In genomic region chr10:103912759-103913158, GRCh38 we compare ENCODE assay signal across 14 cellular contexts.
DNase-seq lines count a peak whose midpoint lies in the region; ATAC-seq and TF ChIP-seq lines count a peak whose summit lies in the region.
"Had no signal": no experiment of that assay in that cellular context is flagged by ENCODE, and none has a peak within 500 bp of the region (broad histone marks: within the 10 kb centered on the region; RNA-seq: fewer than 3 reads in every experiment).

No MANE protein-coding gene starts in this region.

- H3K9ac ChIP-seq in Loucy (ENCODE audit: low read depth, low read length, poor library complexity, severe bottlenecking), result peak overlapping the region; percentile 17

- peak overlapping the region; percentile 94 for H3K27ac ChIP-seq in neutrophil
- H3K27ac ChIP-seq: 22Rv1, C4-2B, cardiac muscle cell had no signal

- H3K4me1 ChIP-seq in Loucy (ENCODE audit: insufficient read depth, low read length, poor library complexity, severe bottlenecking) (peaks cover 74% of the 10 kb centered on the region), neutrophil (ENCODE audit: control insufficient read depth in 1 of 2, insufficient read depth in 1 of 2, low read depth in 1 of 2, low read length in 1 of 2) (peaks cover 86 to 87% of the 10 kb centered on the region in 2 experiments)

- H3K36me3 Mint-ChIP-seq in T-helper 1 cell treated with Interleukin-12 subunit alpha and Interleukin-12 subunit beta and Interleukin-4 antibody, amounts not matched to agents 30 μg/mL and 1 μg/mL, for 36 hours (ENCODE audit: low read depth), result peaks cover 44% of the 10 kb centered on the region
- H3K36me3 Mint-ChIP-seq in central memory CD8-positive, alpha-beta T cell (ENCODE audit: insufficient read depth), result peaks cover 9% of the 10 kb centered on the region

- peak overlapping the region; percentile 26 for H3K4me2 ChIP-seq in Loucy (ENCODE audit: low read depth, low read length, poor library complexity, severe bottlenecking)

- no peaks in the 10 kb centered on the region for H3K27me3 Mint-ChIP-seq in T-helper 1 cell treated with Interleukin-12 subunit alpha and Interleukin-12 subunit beta and Interleukin-4 antibody, amounts not matched to agents 30 μg/mL and 1 μg/mL, for 36 hours (ENCODE audit: low read depth)
- no peaks in the 10 kb centered on the region for H3K27me3 Mint-ChIP-seq in central memory CD8-positive, alpha-beta T cell

- H3K9me3 ChIP-seq in Loucy (ENCODE audit: insufficient read depth, low read depth, low read length), result peaks cover 10% of the 10 kb centered on the region; the same call in 1 of the 2 replicates
- H3K9me3 ChIP-seq in neutrophil, result no peaks in the 10 kb centered on the region
- H3K9me3 ChIP-seq: testis had no signal

- peaks cover 74% of the 10 kb centered on the region for H3K4me1 Mint-ChIP-seq in T-helper 1 cell treated with Interleukin-12 subunit alpha and Interleukin-12 subunit beta and Interleukin-4 antibody, amounts not matched to agents 30 μg/mL and 1 μg/mL, for 36 hours (ENCODE audit: low read depth)
- H3K4me1 Mint-ChIP-seq in central memory CD8-positive, alpha-beta T cell, result peaks cover 71% of the 10 kb centered on the region

- H3K27me3 ChIP-seq in Loucy (ENCODE audit: insufficient read depth, low read length, poor library complexity, severe bottlenecking) (no peaks in the 10 kb centered on the region), neutrophil (no peaks in the 10 kb centered on the region)
- H3K27me3 ChIP-seq: cardiac muscle cell, testis had no signal

- peaks cover 34% of the 10 kb centered on the region for H3K79me2 ChIP-seq in Loucy (ENCODE audit: insufficient read depth, low read length)

- no peak overlapping the region for H2AFZ ChIP-seq in Loucy (ENCODE audit: low read length)

- peak overlapping the region; percentile 98 for H3K27ac Mint-ChIP-seq in T-helper 1 cell treated with Interleukin-12 subunit alpha and Interleukin-12 subunit beta and Interleukin-4 antibody, amounts not matched to agents 30 μg/mL and 1 μg/mL, for 36 hours
- H3K27ac Mint-ChIP-seq in central memory CD8-positive, alpha-beta T cell (ENCODE audit: low read depth), result peak overlapping the region; percentile 81

- no peaks in the 10 kb centered on the region for H4K20me1 ChIP-seq in Loucy (ENCODE audit: insufficient read depth, low read length, poor library complexity, severe bottlenecking)

- H3K9me2 ChIP-seq in Loucy (replicated peaks; ENCODE audit: low read depth, low read length), result no peaks in the 10 kb centered on the region

- TF ChIP-seq CTCF in Loucy (conservative IDR thresholded peaks at IDR 0.05; ENCODE audit: low read length) (no peak), neutrophil (IDR thresholded peaks at IDR 0.05) (no peak)

- H3K36me3 ChIP-seq in Loucy (ENCODE audit: insufficient read depth, low read length), result 0 out of 2 replicates have a peak, but pooled peaks cover 6% of the 10 kb centered on the region
- H3K36me3 ChIP-seq in neutrophil, result no peaks in the 10 kb centered on the region
- H3K36me3 ChIP-seq: cardiac muscle cell had no signal

- DNase-seq in T-helper 1 cell (no peak), cortex of kidney (lab: John Stamatoyannopoulos, UW) (no peak), foreskin melanocyte (no peak)
- DNase-seq in central memory CD8-positive, alpha-beta T cell (ENCODE audit: low spot score in 2 of 2), result no peak
- DNase-seq: activated CD4-positive, alpha-beta T cell treated with anti-CD3 and anti-CD28 coated beads for 48 hours; NCI-H1105 treated with DMSO at 0.1 percent for 48 hours; testis had no signal

- H3K4me3 ChIP-seq in Loucy (ENCODE audit: low read length, poor library complexity, severe bottlenecking) (no peak overlapping the region), neutrophil (ENCODE audit: low read depth in 1 of 2, low read length in 1 of 2) (no peak overlapping the region)
- H3K4me3 ChIP-seq: cardiac muscle cell, testis had no signal

- no peaks in the 10 kb centered on the region for H3F3A ChIP-seq in Loucy (ENCODE audit: low read depth)

- no peak for ATAC-seq in central memory CD8-positive, alpha-beta T cell (replicated peaks; ENCODE audit: extremely low read depth, poor library complexity, severe bottlenecking)
- ATAC-seq in GM18870 (IDR thresholded peaks at IDR 0.05; ENCODE audit: unreplicated experiment), result no peak

- H3K4me3 Mint-ChIP-seq in T-helper 1 cell treated with Interleukin-12 subunit alpha and Interleukin-12 subunit beta and Interleukin-4 antibody, amounts not matched to agents 30 μg/mL and 1 μg/mL, for 36 hours, result peak overlapping the region; percentile 23
- H3K4me3 Mint-ChIP-seq in central memory CD8-positive, alpha-beta T cell, result peak overlapping the region; percentile 72

- peaks cover 12% of the 10 kb centered on the region for H3K9me3 Mint-ChIP-seq in T-helper 1 cell treated with Interleukin-12 subunit alpha and Interleukin-12 subunit beta and Interleukin-4 antibody, amounts not matched to agents 30 μg/mL and 1 μg/mL, for 36 hours
- no peaks in the 10 kb centered on the region for H3K9me3 Mint-ChIP-seq in central memory CD8-positive, alpha-beta T cell
